ENCODE assay signal across 15 cellular contexts in genomic region chr10:15857001-15857608, GRCh38. TPM values are rescaled to one million over a fixed set of nuclear protein-coding genes. Genes with fewer than 3 reads are reported as not detected.
A peak's percentile ranks its signal among the peaks of the same experiment; 100 is the strongest.
DNase-seq lines count a peak whose midpoint lies in the region; ATAC-seq and TF ChIP-seq lines count a peak whose summit lies in the region.
"Had no signal": no experiment of that assay in that cellular context is flagged by ENCODE, and none has a peak within 500 bp of the region (broad histone marks: within the 10 kb centered on the region; RNA-seq: fewer than 3 reads in every experiment).

No MANE protein-coding gene starts in this region.

- no peaks in the 10 kb centered on the region for H3K9me3 ChIP-seq in parathyroid adenoma (ENCODE audit: control insufficient read depth, low read length)
- H3K9me3 ChIP-seq in mammary epithelial cell (replicated peaks; ENCODE audit: insufficient read depth, low read length) = no peaks in the 10 kb centered on the region

- H3K27ac ChIP-seq in epithelial cell of prostate = peak overlapping the region; percentile 45
- H3K27ac ChIP-seq in parathyroid adenoma = no peak overlapping the region
- no peak overlapping the region for H3K27ac ChIP-seq in mammary epithelial cell (ENCODE audit: insufficient read depth, low read depth, low read length)
- H3K27ac ChIP-seq: C4-2B had no signal

- H3K36me3 ChIP-seq in parathyroid adenoma (ENCODE audit: control insufficient read depth, insufficient read depth, low read length) (no peaks in the 10 kb centered on the region), mammary epithelial cell (ENCODE audit: insufficient read depth, low read length) (no peaks in the 10 kb centered on the region)

- CTCF ChIA-PET in mammary epithelial cell (lab: Charles Lee; ENCODE audit: low non-redundant PET) = no interaction called here

- 93% methylated on average over 4 of the region's 4 CpGs for whole genome bisulfite sequencing in mammary epithelial cell (ENCODE audit: low coverage, missing lambda C conversion rate)

- H3K27me3 ChIP-seq in parathyroid adenoma (ENCODE audit: control insufficient read depth, insufficient read depth, low read length) (no peaks in the 10 kb centered on the region), mammary epithelial cell (ENCODE audit: insufficient read depth, low read length) (no peaks in the 10 kb centered on the region)

- no peak overlapping the region for H3K9ac ChIP-seq in parathyroid adenoma
- no peak overlapping the region for H3K9ac ChIP-seq in mammary epithelial cell (ENCODE audit: insufficient read depth, low read length)

- H3K79me2 ChIP-seq in parathyroid adenoma (peaks cover 33% of the 10 kb centered on the region), mammary epithelial cell (ENCODE audit: insufficient read depth, low read length) (peaks cover 75% of the 10 kb centered on the region)

- in situ Hi-C loops in mammary epithelial cell (cut with MboI; ENCODE audit: low sequenced_read_pairs in 2 of 2) = no loop called here

- intact Hi-C loops in mammary epithelial cell (cut with micrococcal nuclease) = no loop called here

- TF ChIP-seq CTCF in parathyroid adenoma (IDR thresholded peaks at IDR 0.05) (no peak), mammary epithelial cell (conservative IDR thresholded peaks at IDR 0.05 in 1 of 2, IDR thresholded peaks at IDR 0.05 in 1 of 2; ENCODE audit: extremely low read depth in 1 of 2, insufficient read depth in 1 of 2, low read depth in 1 of 2, low read length in 2 of 2) (no peak)

- H3K4me2 ChIP-seq in parathyroid adenoma (ENCODE audit: low read length) (peak overlapping the region; percentile 32), mammary epithelial cell (ENCODE audit: insufficient read depth, low read depth, low read length) (no peak overlapping the region)

- no peak overlapping the region for H3K4me3 ChIP-seq in parathyroid adenoma (ENCODE audit: low read depth, low read length)
- H3K4me3 ChIP-seq in mammary epithelial cell (replicated peaks in 1 of 3; ENCODE audit: insufficient read depth in 1 of 3, low read depth in 2 of 3, low read length in 3 of 3) = no peak overlapping the region

- no peak for ATAC-seq in GM21786 (IDR thresholded peaks at IDR 0.05; ENCODE audit: unreplicated experiment)

- BruUV-seq in mammary epithelial cell (replicated peaks; lab: Mats Ljungman, UMichigan) = no TSS peak

- H2AFZ ChIP-seq in parathyroid adenoma (no peak overlapping the region), mammary epithelial cell (ENCODE audit: low read depth, low read length) (no peak overlapping the region)

- dilution Hi-C loops in mammary epithelial cell (cut with HindIII; ENCODE audit: low sequenced_read_pairs) = no loop called here

- H4K20me1 ChIP-seq in mammary epithelial cell (ENCODE audit: insufficient read depth, low read length) = no peaks in the 10 kb centered on the region

- DNase-seq in EL (peak; percentile 13), NCI-H460 (ENCODE audit: extremely low read depth, low read depth) (peak; percentile 82), epithelial cell of prostate (ENCODE audit: low read depth, low spot score) (no peak), mammary epithelial cell (no peak)
- no peak for DNase-seq in activated CD4-positive, alpha-beta T cell treated with anti-CD3 and anti-CD28 coated beads for 48 hours
- DNase-seq: activated naive CD4-positive, alpha-beta T cell; dermis blood vessel endothelial cell; DMS79 treated with DMSO at 0.1 percent for 48 hours; head of caudate nucleus; NCI-H1048; stimulated activated CD4-positive, alpha-beta T cell treated with anti-CD3 and anti-CD28 coated beads, Interleukin-4, amount 100 ng/mL, for 24 hours; T-helper 1 cell had no signal

- H3K4me1 ChIP-seq in parathyroid adenoma (peaks cover 3% of the 10 kb centered on the region), mammary epithelial cell (ENCODE audit: insufficient read depth, low read length) (peaks cover 6% of the 10 kb centered on the region)

RNA-seq across cellular contexts. Expression of gene MINDY3, which starts 3.2 kb away (rescaled TPM):
- total RNA-seq in NCI-H460 (2014; rRNA removed; shearing (Covaris generic)) = 32.8 and 40.6 TPM in 2 replicates
- 25.8 and 30.2 TPM in 2 replicates for polyA plus RNA-seq in NCI-H460 (2014; cell fraction: nucleus; rRNA removed)
- 10 to 100 TPM; 28.0 to 29.7 TPM for total RNA-seq in mammary epithelial cell
- 12.2 TPM for polyA plus RNA-seq in mammary epithelial cell
- polyA minus RNA-seq in mammary epithelial cell = 7.5 TPM

Comparison
In these comparisons a context has a peak if more than half of its experiments do, and no peak if none do; other contexts are left out.
1. DNase-seq: peak in EL (single experiment) and NCI-H460 (single experiment); none in epithelial cell of prostate (single experiment), mammary epithelial cell (single experiment) and activated CD4-positive, alpha-beta T cell treated with anti-CD3 and anti-CD28 coated beads for 48 hours (single experiment).